Comparison of ENCODE assay signal across 15 cellular contexts in genomic region chr14:86826641-86827040, GRCh38.
DNase-seq lines count a peak whose midpoint lies in the region; ATAC-seq lines count a peak whose summit lies in the region.
"Had no signal": no experiment of that assay in that cellular context is flagged by ENCODE, and none has a peak within 500 bp of the region (broad histone marks: within the 10 kb centered on the region; RNA-seq: fewer than 3 reads in every experiment).

No MANE protein-coding gene starts in this region.

- no peaks in the 10 kb centered on the region for H3K27me3 Mint-ChIP-seq in activated naive CD4-positive, alpha-beta T cell treated with anti-CD3 and anti-CD28 coated beads for 36 hours (ENCODE audit: low read depth)

- no peak overlapping the region for H3K9ac ChIP-seq in adipocyte (ENCODE audit: low read length)
- H3K9ac ChIP-seq: GM23248 had no signal

- no peak overlapping the region for H3K4me3 Mint-ChIP-seq in activated naive CD4-positive, alpha-beta T cell treated with anti-CD3 and anti-CD28 coated beads for 36 hours
- H3K4me3 Mint-ChIP-seq: CD14-positive monocyte; CD8-positive, alpha-beta T cell had no signal

- no peaks in the 10 kb centered on the region for H3K36me3 ChIP-seq in adipocyte (ENCODE audit: control insufficient read depth, insufficient read depth, low read length, severe bottlenecking)

- DNase-seq in activated naive CD4-positive, alpha-beta T cell treated with anti-CD3 and anti-CD28 coated beads for 36 hours, result no peak
- no peak for DNase-seq in activated naive CD4-positive, alpha-beta T cell (lab: John Stamatoyannopoulos, UW)
- DNase-seq in adipocyte (ENCODE audit: low read depth), result peak; percentile 8
- DNase-seq in inferior parietal cortex (ENCODE audit: extremely low spot score), result peak; percentile 45
- DNase-seq in superior temporal gyrus (ENCODE audit: extremely low spot score), result peak; percentile 62
- DNase-seq in dermis blood vessel endothelial cell, result no peak
- DNase-seq: CD8-positive, alpha-beta T cell; COR-L47; DND-41; GF-D8; GM23248 had no signal

- no peaks in the 10 kb centered on the region for H3K36me3 Mint-ChIP-seq in activated naive CD4-positive, alpha-beta T cell treated with anti-CD3 and anti-CD28 coated beads for 36 hours (ENCODE audit: low read depth)
- H3K36me3 Mint-ChIP-seq: CD14-positive monocyte; CD8-positive, alpha-beta T cell had no signal

- H3K27ac Mint-ChIP-seq in activated naive CD4-positive, alpha-beta T cell treated with anti-CD3 and anti-CD28 coated beads for 36 hours, result peak overlapping the region; percentile 54
- H3K27ac Mint-ChIP-seq: CD8-positive, alpha-beta T cell had no signal

- no peak overlapping the region for H3K4me3 ChIP-seq in adipocyte (ENCODE audit: low read length)
- H3K4me3 ChIP-seq: GM23248 had no signal

- CTCF ChIA-PET in activated naive CD4-positive, alpha-beta T cell treated with anti-CD3 and anti-CD28 coated beads for 36 hours (lab: Charles Lee), result no interaction called here

- H3K4me1 Mint-ChIP-seq in activated naive CD4-positive, alpha-beta T cell treated with anti-CD3 and anti-CD28 coated beads for 36 hours (ENCODE audit: low read depth), result no peaks in the 10 kb centered on the region

- ATAC-seq in GM19023 (IDR thresholded peaks at IDR 0.05; ENCODE audit: unreplicated experiment) (no peak), GM18520 (IDR thresholded peaks at IDR 0.05; ENCODE audit: unreplicated experiment) (no peak)
- ATAC-seq: CD8-positive, alpha-beta T cell; HCT116 had no signal

- peaks cover 5% of the 10 kb centered on the region for H3K9me3 Mint-ChIP-seq in activated naive CD4-positive, alpha-beta T cell treated with anti-CD3 and anti-CD28 coated beads for 36 hours

- H3K4me1 ChIP-seq in adipocyte (ENCODE audit: control insufficient read depth, insufficient read depth, low read length), result no peaks in the 10 kb centered on the region

- peaks cover 3% of the 10 kb centered on the region for H3K9me3 ChIP-seq in adipocyte (ENCODE audit: control insufficient read depth, low read length)

- no peaks in the 10 kb centered on the region for H3K27me3 ChIP-seq in adipocyte (replicated peaks; ENCODE audit: control insufficient read depth, insufficient read depth, low read length)

- intact Hi-C loops in activated naive CD4-positive, alpha-beta T cell treated with anti-CD3 and anti-CD28 coated beads for 36 hours (cut with micrococcal nuclease), result no loop called here

Comparison
In these comparisons a context has a peak if more than half of its experiments do, and no peak if none do; other contexts are left out.
1. DNase-seq: peak in adipocyte (single experiment), inferior parietal cortex (single experiment) and superior temporal gyrus (single experiment); none in activated naive CD4-positive, alpha-beta T cell treated with anti-CD3 and anti-CD28 coated beads for 36 hours (single experiment), activated naive CD4-positive, alpha-beta T cell (0 of 4) and dermis blood vessel endothelial cell (single experiment).